In genomic region chr5:171271798-171272197, GRCh38 we compare ENCODE assay signal across 2 cellular contexts.
TF ChIP-seq lines count a peak whose summit lies in the region.

No MANE protein-coding gene starts in this region.

TF ChIP-seq in IMR-90, 13 proteins besides CTCF, POLR2A, EP300 and RAD21:
- TF ChIP-seq FOS (IDR thresholded peaks at IDR 0.05; ENCODE audit: low read depth, low read length) (no peak), CHD1 (IDR thresholded peaks at IDR 0.05; ENCODE audit: low read depth, low read length) (no peak), MXI1 (IDR thresholded peaks at IDR 0.05; ENCODE audit: borderline replicate concordance, low read depth, low read length) (no peak), CEBPB (IDR thresholded peaks at IDR 0.05; ENCODE audit: low read depth, low read length) (no peak), RFX5 (IDR thresholded peaks at IDR 0.05; ENCODE audit: low read depth, low read length) (no peak), MAZ (IDR thresholded peaks at IDR 0.05; ENCODE audit: borderline replicate concordance, low read depth, low read length) (no peak), RCOR1 (IDR thresholded peaks at IDR 0.05; ENCODE audit: insufficient replicate concordance, low read length) (no peak), SMC3 (IDR thresholded peaks at IDR 0.05; ENCODE audit: low read depth, low read length) (no peak), USF2 (IDR thresholded peaks at IDR 0.05; ENCODE audit: low read depth, low read length) (no peak), BHLHE40 (IDR thresholded peaks at IDR 0.05; ENCODE audit: low read depth, low read length) (no peak), MAFK (IDR thresholded peaks at IDR 0.05; ENCODE audit: low read depth, low read length) (no peak), NFE2L2 (IDR thresholded peaks at IDR 0.05; ENCODE audit: low read depth, low read length) (no peak)
- TF ChIP-seq, protein P1, sequence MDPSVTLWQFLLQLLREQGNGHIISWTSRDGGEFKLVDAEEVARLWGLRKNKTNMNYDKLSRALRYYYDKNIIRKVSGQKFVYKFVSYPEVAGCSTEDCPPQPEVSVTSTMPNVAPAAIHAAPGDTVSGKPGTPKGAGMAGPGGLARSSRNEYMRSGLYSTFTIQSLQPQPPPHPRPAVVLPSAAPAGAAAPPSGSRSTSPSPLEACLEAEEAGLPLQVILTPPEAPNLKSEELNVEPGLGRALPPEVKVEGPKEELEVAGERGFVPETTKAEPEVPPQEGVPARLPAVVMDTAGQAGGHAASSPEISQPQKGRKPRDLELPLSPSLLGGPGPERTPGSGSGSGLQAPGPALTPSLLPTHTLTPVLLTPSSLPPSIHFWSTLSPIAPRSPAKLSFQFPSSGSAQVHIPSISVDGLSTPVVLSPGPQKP (IDR thresholded peaks at IDR 0.05; ENCODE audit: borderline replicate concordance, low read depth, low read length), result no peak
TF ChIP-seq in IMR-90: peak in this region for 0.

TF ChIP-seq in K562, 482 proteins besides CTCF, POLR2A, EP300 and RAD21:
- no peak for TF ChIP-seq CHD2 (IDR thresholded peaks at IDR 0.05; ENCODE audit: low read depth, low read length)
- peak; percentile 62 for TF ChIP-seq ZNF146 (CRISPR knock-in tag; IDR thresholded peaks at IDR 0.05; ENCODE audit: unreplicated experiment)
